15 cellular contexts compared by ENCODE assay signal in genomic region chr15:45116482-45117326, GRCh38. TPM values are rescaled to one million over a fixed set of nuclear protein-coding genes. Genes with fewer than 3 reads are reported as not detected.
DNase-seq lines count a peak whose midpoint lies in the region; ATAC-seq and TF ChIP-seq lines count a peak whose summit lies in the region.
"Had no signal": no experiment of that assay in that cellular context is flagged by ENCODE, and none has a peak within 500 bp of the region (broad histone marks: within the 10 kb centered on the region; RNA-seq: fewer than 3 reads in every experiment).

No MANE protein-coding gene starts in this region.

- no peaks in the 10 kb centered on the region for H3K9me3 Mint-ChIP-seq in activated naive CD8-positive, alpha-beta T cell treated with anti-CD3 and anti-CD28 coated beads, Interleukin-2, amount 10 ng/mL, durations not matched to agents 7 days and 5 days
- H3K9me3 Mint-ChIP-seq in activated naive CD8-positive, alpha-beta T cell treated with anti-CD3 and anti-CD28 coated beads for 36 hours: no peaks in the 10 kb centered on the region
- H3K9me3 Mint-ChIP-seq in brain (peaks cover 0 to 3% (median 3%) of the 10 kb centered on the region in 5 experiments), memory B cell (no peaks in the 10 kb centered on the region)
- H3K9me3 Mint-ChIP-seq in stimulated activated naive B cell treated with anti-CD40 and anti-IgM and Interleukin-4, amounts not matched to agents 10 μg/mL and 1 μg/mL and 100 μg/mL, for 72 hours: no peaks in the 10 kb centered on the region

- DNase-seq in activated naive CD8-positive, alpha-beta T cell treated with anti-CD3 and anti-CD28 coated beads, Interleukin-2, amount 10 ng/mL, durations not matched to agents 7 days and 5 days: no peak
- DNase-seq in activated naive CD8-positive, alpha-beta T cell treated with anti-CD3 and anti-CD28 coated beads for 36 hours: no peak
- DNase-seq in memory B cell (ENCODE audit: low spot score in 2 of 2) (no peak), COLO668 (lab: John Stamatoyannopoulos, UW; ENCODE audit: unreplicated experiment) (no peak)
- no peak for DNase-seq in stimulated activated naive B cell treated with anti-CD40 and anti-IgM and Interleukin-4, amounts not matched to agents 10 μg/mL and 1 μg/mL and 100 μg/mL, for 72 hours
- DNase-seq: adrenal gland; DND-41; effector CD4-positive, alpha-beta T cell; gastrocnemius medialis; NCI-H1105 treated with DMSO at 0.1 percent for 48 hours; SHP77 treated with DMSO at 0.1 percent for 48 hours had no signal

- H3K27me3 Mint-ChIP-seq in activated naive CD8-positive, alpha-beta T cell treated with anti-CD3 and anti-CD28 coated beads, Interleukin-2, amount 10 ng/mL, durations not matched to agents 7 days and 5 days: peaks cover 76% of the 10 kb centered on the region
- peaks cover 82% of the 10 kb centered on the region for H3K27me3 Mint-ChIP-seq in activated naive CD8-positive, alpha-beta T cell treated with anti-CD3 and anti-CD28 coated beads for 36 hours
- H3K27me3 Mint-ChIP-seq in brain: peaks cover 84% of the 10 kb centered on the region
- peaks cover 49% of the 10 kb centered on the region for H3K27me3 Mint-ChIP-seq in memory B cell
- peaks cover 82 to 87% of the 10 kb centered on the region in 2 donors for H3K27me3 Mint-ChIP-seq in stimulated activated naive B cell treated with anti-CD40 and anti-IgM and Interleukin-4, amounts not matched to agents 10 μg/mL and 1 μg/mL and 100 μg/mL, for 72 hours

- ATAC-seq in activated naive CD8-positive, alpha-beta T cell treated with anti-CD3 and anti-CD28 coated beads, Interleukin-2, amount 10 ng/mL, durations not matched to agents 7 days and 5 days (ENCODE audit: low read depth): no peak
- ATAC-seq in memory B cell (ENCODE audit: low read depth) (no peak), HG02623 (IDR thresholded peaks at IDR 0.05; ENCODE audit: unreplicated experiment) (no peak), HG03025 (IDR thresholded peaks at IDR 0.05; ENCODE audit: low FRiP score, unreplicated experiment) (no peak)
- no peak for ATAC-seq in stimulated activated naive B cell treated with anti-CD40 and anti-IgM and Interleukin-4, amounts not matched to agents 10 μg/mL and 1 μg/mL and 100 μg/mL, for 72 hours (replicated peaks)
- ATAC-seq: gastrocnemius medialis had no signal

- no peak for TF ChIP-seq CTCF in brain (conservative IDR thresholded peaks at IDR 0.05)

- POLR2A ChIA-PET in activated naive CD8-positive, alpha-beta T cell treated with anti-CD3 and anti-CD28 coated beads, Interleukin-2, amount 10 ng/mL, durations not matched to agents 7 days and 5 days (lab: Charles Lee): no interaction called here

- H3K27ac Mint-ChIP-seq in activated naive CD8-positive, alpha-beta T cell treated with anti-CD3 and anti-CD28 coated beads, Interleukin-2, amount 10 ng/mL, durations not matched to agents 7 days and 5 days: no peak overlapping the region
- H3K27ac Mint-ChIP-seq in activated naive CD8-positive, alpha-beta T cell treated with anti-CD3 and anti-CD28 coated beads for 36 hours: no peak overlapping the region
- H3K27ac Mint-ChIP-seq in brain (no peak overlapping the region), memory B cell (no peak overlapping the region)
- H3K27ac Mint-ChIP-seq in stimulated activated naive B cell treated with anti-CD40 and anti-IgM and Interleukin-4, amounts not matched to agents 10 μg/mL and 1 μg/mL and 100 μg/mL, for 72 hours: peak overlapping the region; percentile 26

- H3K4me3 Mint-ChIP-seq in activated naive CD8-positive, alpha-beta T cell treated with anti-CD3 and anti-CD28 coated beads, Interleukin-2, amount 10 ng/mL, durations not matched to agents 7 days and 5 days: peak overlapping the region; percentile 7
- no peak overlapping the region for H3K4me3 Mint-ChIP-seq in activated naive CD8-positive, alpha-beta T cell treated with anti-CD3 and anti-CD28 coated beads for 36 hours
- H3K4me3 Mint-ChIP-seq in brain (peak overlapping the region in 3 of 5 experiments; percentile 30 to 82 (median 80)), memory B cell (peak overlapping the region; percentile 56)
- peak overlapping the region; percentile 33 to 49 for H3K4me3 Mint-ChIP-seq in stimulated activated naive B cell treated with anti-CD40 and anti-IgM and Interleukin-4, amounts not matched to agents 10 μg/mL and 1 μg/mL and 100 μg/mL, for 72 hours

- peaks cover 19% of the 10 kb centered on the region for H3K4me1 Mint-ChIP-seq in activated naive CD8-positive, alpha-beta T cell treated with anti-CD3 and anti-CD28 coated beads, Interleukin-2, amount 10 ng/mL, durations not matched to agents 7 days and 5 days
- peaks cover 36% of the 10 kb centered on the region for H3K4me1 Mint-ChIP-seq in activated naive CD8-positive, alpha-beta T cell treated with anti-CD3 and anti-CD28 coated beads for 36 hours
- peaks cover 41% of the 10 kb centered on the region for H3K4me1 Mint-ChIP-seq in brain
- H3K4me1 Mint-ChIP-seq in memory B cell: peaks cover 39% of the 10 kb centered on the region
- peaks cover 45 to 65% of the 10 kb centered on the region in 2 donors for H3K4me1 Mint-ChIP-seq in stimulated activated naive B cell treated with anti-CD40 and anti-IgM and Interleukin-4, amounts not matched to agents 10 μg/mL and 1 μg/mL and 100 μg/mL, for 72 hours

- no peaks in the 10 kb centered on the region for H3K36me3 Mint-ChIP-seq in activated naive CD8-positive, alpha-beta T cell treated with anti-CD3 and anti-CD28 coated beads, Interleukin-2, amount 10 ng/mL, durations not matched to agents 7 days and 5 days
- no peaks in the 10 kb centered on the region for H3K36me3 Mint-ChIP-seq in activated naive CD8-positive, alpha-beta T cell treated with anti-CD3 and anti-CD28 coated beads for 36 hours
- H3K36me3 Mint-ChIP-seq in brain (no peaks in the 10 kb centered on the region), memory B cell (no peaks in the 10 kb centered on the region)
- H3K36me3 Mint-ChIP-seq in stimulated activated naive B cell treated with anti-CD40 and anti-IgM and Interleukin-4, amounts not matched to agents 10 μg/mL and 1 μg/mL and 100 μg/mL, for 72 hours: no peaks in the 10 kb centered on the region

RNA-seq across cellular contexts. Expression of gene DUOXA2, which starts 2.6 kb away (rescaled TPM):
- total RNA-seq in activated naive CD8-positive, alpha-beta T cell treated with anti-CD3 and anti-CD28 coated beads, Interleukin-2, amount 10 ng/mL, durations not matched to agents 7 days and 5 days: not detected
- not detected for total RNA-seq in activated naive CD8-positive, alpha-beta T cell treated with anti-CD3 and anti-CD28 coated beads for 36 hours
- polyA plus RNA-seq in brain (ENCODE audit: insufficient read depth, low read depth, low replicate concordance): not detected
- total RNA-seq: gastrocnemius medialis, omental fat pad had no signal

RNA-seq across cellular contexts. Expression of gene DUOX2, which starts 2.7 kb away (rescaled TPM):
- not detected for total RNA-seq in activated naive CD8-positive, alpha-beta T cell treated with anti-CD3 and anti-CD28 coated beads, Interleukin-2, amount 10 ng/mL, durations not matched to agents 7 days and 5 days
- total RNA-seq in activated naive CD8-positive, alpha-beta T cell treated with anti-CD3 and anti-CD28 coated beads for 36 hours: not detected
- 0.08 TPM for polyA plus RNA-seq in brain (ENCODE audit: insufficient read depth, low read depth, low replicate concordance)
- total RNA-seq: gastrocnemius medialis had no signal

RNA-seq across cellular contexts. Expression of gene DUOXA1, which starts 13.0 kb away (rescaled TPM):
- total RNA-seq in activated naive CD8-positive, alpha-beta T cell treated with anti-CD3 and anti-CD28 coated beads, Interleukin-2, amount 10 ng/mL, durations not matched to agents 7 days and 5 days: under 1 TPM in 1 of 2 experiments, not detected in 1; 0.68 TPM
- not detected for total RNA-seq in activated naive CD8-positive, alpha-beta T cell treated with anti-CD3 and anti-CD28 coated beads for 36 hours
- polyA plus RNA-seq in brain (ENCODE audit: insufficient read depth, low read depth, low replicate concordance): 1.5 TPM
- total RNA-seq: gastrocnemius medialis had no signal

RNA-seq across cellular contexts. Expression of gene DUOX1, which starts 13.1 kb away (rescaled TPM):
- total RNA-seq in activated naive CD8-positive, alpha-beta T cell treated with anti-CD3 and anti-CD28 coated beads, Interleukin-2, amount 10 ng/mL, durations not matched to agents 7 days and 5 days: not detected
- total RNA-seq in activated naive CD8-positive, alpha-beta T cell treated with anti-CD3 and anti-CD28 coated beads for 36 hours: under 1 TPM; 0.14 to 0.22 TPM
- polyA plus RNA-seq in brain (ENCODE audit: insufficient read depth, low read depth, low replicate concordance): 1.3 TPM
